In the genomic region with DNA sequence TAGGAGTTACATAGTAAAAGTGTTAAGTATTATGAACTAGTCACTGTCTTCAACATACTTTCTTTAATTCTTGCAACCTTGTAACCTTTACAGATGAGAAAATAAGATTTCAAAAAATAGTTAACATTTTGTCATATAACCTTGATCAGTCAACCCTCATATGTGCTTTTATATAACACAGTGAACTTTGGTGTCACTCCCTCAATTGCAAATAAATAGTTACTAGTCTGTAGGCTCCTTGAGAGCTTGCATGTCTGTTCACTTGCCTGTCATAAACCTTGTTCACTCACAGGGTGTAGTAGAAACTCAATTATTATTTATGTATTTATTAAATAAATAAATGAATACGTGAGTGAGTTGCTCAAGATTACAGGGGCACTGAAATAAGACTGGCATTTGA, we compare ENCODE assay signal across 30 cellular contexts.
"Had no signal": no experiment of that assay in that cellular context is flagged by ENCODE, and none has a peak within 500 bp of the region (broad histone marks: within the 10 kb centered on the region; RNA-seq: fewer than 3 reads in every experiment).

No MANE protein-coding gene starts in this region.

- ATAC-seq: esophagus mucosa; gastroesophageal sphincter; left colon; mucosa of descending colon; natural killer cell treated with Interleukin-12 subunit alpha and Interleukin-12 subunit beta and Interleukin-15 and Interleukin-18, amount 100 ng/mL, for 72 hours; stimulated activated naive B cell treated with anti-CD40 and anti-IgM and Interleukin-4, amounts not matched to agents 10 μg/mL and 1 μg/mL and 100 μg/mL, for 72 hours had no signal

- H3K36me3 Mint-ChIP-seq: natural killer cell treated with Interleukin-12 subunit alpha and Interleukin-12 subunit beta and Interleukin-15 and Interleukin-18, amount 100 ng/mL, for 72 hours had no signal

- DNase-seq: colonic mucosa; effector CD8-positive, alpha-beta T cell; endodermal cell; foreskin fibroblast; heart right ventricle; hippocampal formation; left colon; mesenchymal stem cell; mucosa of descending colon; naive B cell; pancreas; sigmoid colon; small intestine; stimulated activated CD4-positive, alpha-beta T cell treated with anti-CD3 and anti-CD28 coated beads, Interleukin-15, amount 100 ng/mL, for 24 hours; stimulated activated CD4-positive, alpha-beta T cell treated with anti-CD3 and anti-CD28 coated beads, Interleukin-2, amount 100 ng/mL, for 48 hours; stimulated activated naive B cell treated with anti-CD40 and anti-IgM and Interleukin-4, amounts not matched to agents 10 μg/mL and 1 μg/mL and 100 μg/mL, for 72 hours; upper lobe of left lung had no signal

- FAIRE-seq: islet of Langerhans, pancreas, small intestine, urothelium cell line had no signal

- H3K4me3 Mint-ChIP-seq: dendritic cell treated with granulocyte-macrophage colony-stimulating factor and Interleukin-4, amounts not matched to agents 40 ng/mL and 50 ng/mL, for 4 days; endodermal cell; mesothelial cell of epicardium; naive B cell; natural killer cell treated with Interleukin-12 subunit alpha and Interleukin-12 subunit beta and Interleukin-15 and Interleukin-18, amount 100 ng/mL, for 72 hours; neural crest cell; stimulated activated naive B cell treated with anti-CD40 and anti-IgM and Interleukin-4, amounts not matched to agents 10 μg/mL and 1 μg/mL and 100 μg/mL, for 72 hours; stimulated activated naive CD8-positive, alpha-beta T cell treated with anti-CD3 and anti-CD28 coated beads, Interleukin-15, Interleukin-2, amounts not matched to agents 100 ng/mL and 50 ng/mL, for 24 hours had no signal

- H3K9me3 Mint-ChIP-seq: dendritic cell treated with granulocyte-macrophage colony-stimulating factor and Interleukin-4, amounts not matched to agents 40 ng/mL and 50 ng/mL, for 4 days; endodermal cell; mesothelial cell of epicardium; natural killer cell treated with Interleukin-12 subunit alpha and Interleukin-12 subunit beta and Interleukin-15 and Interleukin-18, amount 100 ng/mL, for 72 hours; neural crest cell; stimulated activated naive CD8-positive, alpha-beta T cell treated with anti-CD3 and anti-CD28 coated beads, Interleukin-15, Interleukin-2, amounts not matched to agents 100 ng/mL and 50 ng/mL, for 24 hours had no signal

- H3K4me1 ChIP-seq: colonic mucosa had no signal

- H3K36me3 ChIP-seq: colonic mucosa, gastroesophageal sphincter, neutrophil, pancreas, sigmoid colon, thoracic aorta, tibial nerve had no signal

- H3K27ac ChIP-seq: colonic mucosa, epithelial cell of prostate, gastroesophageal sphincter, neutrophil, pancreas, sigmoid colon, thoracic aorta, upper lobe of left lung had no signal

- H3K27me3 Mint-ChIP-seq: dendritic cell treated with granulocyte-macrophage colony-stimulating factor and Interleukin-4, amounts not matched to agents 40 ng/mL and 50 ng/mL, for 4 days; naive B cell; natural killer cell treated with Interleukin-12 subunit alpha and Interleukin-12 subunit beta and Interleukin-15 and Interleukin-18, amount 100 ng/mL, for 72 hours; stimulated activated naive B cell treated with anti-CD40 and anti-IgM and Interleukin-4, amounts not matched to agents 10 μg/mL and 1 μg/mL and 100 μg/mL, for 72 hours; stimulated activated naive CD8-positive, alpha-beta T cell treated with anti-CD3 and anti-CD28 coated beads, Interleukin-15, Interleukin-2, amounts not matched to agents 100 ng/mL and 50 ng/mL, for 24 hours had no signal

- H3K27ac Mint-ChIP-seq: dendritic cell treated with granulocyte-macrophage colony-stimulating factor and Interleukin-4, amounts not matched to agents 40 ng/mL and 50 ng/mL, for 4 days; endodermal cell; mesothelial cell of epicardium; natural killer cell treated with Interleukin-12 subunit alpha and Interleukin-12 subunit beta and Interleukin-15 and Interleukin-18, amount 100 ng/mL, for 72 hours; stimulated activated naive B cell treated with anti-CD40 and anti-IgM and Interleukin-4, amounts not matched to agents 10 μg/mL and 1 μg/mL and 100 μg/mL, for 72 hours; stimulated activated naive CD8-positive, alpha-beta T cell treated with anti-CD3 and anti-CD28 coated beads, Interleukin-15, Interleukin-2, amounts not matched to agents 100 ng/mL and 50 ng/mL, for 24 hours had no signal

- H3K9me3 ChIP-seq: colonic mucosa, gastroesophageal sphincter, heart right ventricle, mucosa of descending colon, neutrophil, pancreas, sigmoid colon, thoracic aorta, tibial nerve, upper lobe of left lung had no signal

- H3K27me3 ChIP-seq: colonic mucosa, gastroesophageal sphincter, heart right ventricle, neutrophil, pancreas, sigmoid colon, tibial nerve, upper lobe of left lung had no signal

- H3K4me3 ChIP-seq: colonic mucosa, gastroesophageal sphincter, heart right ventricle, mucosa of descending colon, pancreas, sigmoid colon, thoracic aorta, tibial nerve, upper lobe of left lung had no signal
